Comparison of ENCODE assay signal across 20 cellular contexts in genomic region chr7:115822801-115823200, GRCh38.
"Had no signal": no experiment of that assay in that cellular context is flagged by ENCODE, and none has a peak within 500 bp of the region (broad histone marks: within the 10 kb centered on the region; RNA-seq: fewer than 3 reads in every experiment).

No MANE protein-coding gene starts in this region.

- H3K27me3 ChIP-seq: dorsolateral prefrontal cortex, right lobe of liver, stomach had no signal

- H3K9ac ChIP-seq: parathyroid adenoma had no signal

- FAIRE-seq: keratinocyte had no signal

- H3K27ac Mint-ChIP-seq: immature natural killer cell; memory B cell; mesothelial cell of epicardium; natural killer cell treated with Interleukin-12 subunit alpha and Interleukin-12 subunit beta and Interleukin-15 and Interleukin-18, amount 100 ng/mL, for 72 hours had no signal

- H3K9me3 ChIP-seq: left ventricle myocardium inferior, lower lobe of right lung, psoas muscle, right lobe of liver, stomach had no signal

- H3K36me3 ChIP-seq: left ventricle myocardium inferior, lower lobe of right lung, right lobe of liver, stomach had no signal

- H3K4me3 Mint-ChIP-seq: immature natural killer cell; memory B cell; mesothelial cell of epicardium; natural killer cell treated with Interleukin-12 subunit alpha and Interleukin-12 subunit beta and Interleukin-15 and Interleukin-18, amount 100 ng/mL, for 72 hours had no signal

- H3K4me1 Mint-ChIP-seq: immature natural killer cell, memory B cell had no signal

- H3K79me2 ChIP-seq: parathyroid adenoma had no signal

- H3K27me3 Mint-ChIP-seq: natural killer cell treated with Interleukin-12 subunit alpha and Interleukin-12 subunit beta and Interleukin-15 and Interleukin-18, amount 100 ng/mL, for 72 hours had no signal

- H3K36me3 Mint-ChIP-seq: immature natural killer cell; memory B cell; mesothelial cell of epicardium; natural killer cell treated with Interleukin-12 subunit alpha and Interleukin-12 subunit beta and Interleukin-15 and Interleukin-18, amount 100 ng/mL, for 72 hours had no signal

- H3K9me3 Mint-ChIP-seq: memory B cell; natural killer cell treated with Interleukin-12 subunit alpha and Interleukin-12 subunit beta and Interleukin-15 and Interleukin-18, amount 100 ng/mL, for 72 hours had no signal

- H2AFZ ChIP-seq: parathyroid adenoma had no signal

- H3K4me3 ChIP-seq: dorsolateral prefrontal cortex, left ventricle myocardium inferior, lower lobe of right lung, psoas muscle, right lobe of liver, skin epidermis, stomach had no signal

- H3K4me1 ChIP-seq: foreskin keratinocyte, left ventricle myocardium inferior, lower lobe of right lung, parathyroid adenoma, psoas muscle, right lobe of liver, stomach had no signal

- H3K27ac ChIP-seq: dorsolateral prefrontal cortex, foreskin keratinocyte, left ventricle myocardium inferior, lower lobe of right lung, parathyroid adenoma, psoas muscle, right lobe of liver, skin epidermis, stomach had no signal

- DNase-seq: cortex of kidney; dorsolateral prefrontal cortex; effector CD8-positive, alpha-beta T cell; foreskin keratinocyte; immature natural killer cell; left ventricle myocardium inferior; lower lobe of right lung; psoas muscle; retina; right lobe of liver; stimulated activated CD4-positive, alpha-beta T cell treated with anti-CD3 and anti-CD28 coated beads, Interleukin-12 subunit alpha, Interleukin-12 subunit beta, amount 100 ng/mL, for 4 hours; stimulated activated naive CD4-positive, alpha-beta T cell; stomach had no signal

- ATAC-seq: esophagus mucosa; foreskin keratinocyte; lower lobe of right lung; natural killer cell treated with Interleukin-12 subunit alpha and Interleukin-12 subunit beta and Interleukin-15 and Interleukin-18, amount 100 ng/mL, for 72 hours; psoas muscle; right lobe of liver had no signal
